33 cellular contexts compared by ENCODE assay signal in genomic region chr17:8563024-8563776, GRCh38.
DNase-seq lines count a peak whose midpoint lies in the region; ATAC-seq and TF ChIP-seq lines count a peak whose summit lies in the region.
"Had no signal": no experiment of that assay in that cellular context is flagged by ENCODE, and none has a peak within 500 bp of the region (broad histone marks: within the 10 kb centered on the region; RNA-seq: fewer than 3 reads in every experiment).

No MANE protein-coding gene starts in this region.

- H4K20me1 ChIP-seq in IMR-90 (ENCODE audit: insufficient read depth, low read length), result peaks cover 3% of the 10 kb centered on the region; the same call in 1 of the 2 replicates
- H4K20me1 ChIP-seq in SK-N-SH (ENCODE audit: insufficient read depth), result no peaks in the 10 kb centered on the region
- H4K20me1 ChIP-seq: BLaER1 treated with 17β-estradiol and CSF1 and Interleukin-3, amounts not matched to agents 10 nM and 100 nM had no signal

- no peak for DNase-seq in IMR-90
- DNase-seq in SK-N-SH, result peak; percentile 54
- no peak for DNase-seq in glutamatergic neuron
- DNase-seq in thoracic aorta (ENCODE audit: low spot score), result no peak
- DNase-seq in activated CD4-positive, alpha-beta T cell treated with anti-CD3 and anti-CD28 coated beads, Interleukin-2, amount 50 U/mL, for 4 hours, result no peak
- DNase-seq in putamen (ENCODE audit: low spot score), result no peak
- DNase-seq in stimulated activated naive CD4-positive, alpha-beta T cell (lab: John Stamatoyannopoulos, UW), result no peak
- DNase-seq: activated CD4-positive, alpha-beta T cell treated with anti-CD3 and anti-CD28 coated beads for 48 hours; activated effector memory CD4-positive, alpha-beta T cell treated with Interleukin-2 at 50 U/mL for 16 hours; activated naive CD8-positive, alpha-beta T cell treated with anti-CD3 and anti-CD28 coated beads for 36 hours; activated T-cell treated with anti-CD3 and anti-CD28 coated beads, Interleukin-2, amount 50 U/mL, for 1 hour; anterior cingulate cortex; colonic mucosa; DMS79 treated with DMSO at 0.1 percent for 48 hours; effector CD4-positive, alpha-beta T cell; GF-D8; GOT3; KG1; left ventricle myocardium superior; NCI-H1092 treated with DMSO at 0.1 percent for 48 hours; NCI-H1694 treated with DMSO at 0.1 percent for 48 hours; NCI-H510A; SHP77; stimulated activated CD4-positive, alpha-beta T cell treated with anti-CD3 and anti-CD28 coated beads, Interleukin-12 subunit alpha, Interleukin-12 subunit beta, amount 100 ng/mL, for 4 hours; stimulated activated CD4-positive, alpha-beta T cell treated with anti-CD3 and anti-CD28 coated beads, Interleukin-2, amount 100 ng/mL, for 48 hours had no signal

- H3K4me1 ChIP-seq in IMR-90 (ENCODE audit: control insufficient read depth, insufficient read depth, low read length) (peaks cover 9% of the 10 kb centered on the region), SK-N-SH (ENCODE audit: control insufficient read depth in 1 of 2, insufficient read depth in 2 of 2, low read depth in 1 of 2, low read length in 1 of 2) (peaks cover 5 to 15% of the 10 kb centered on the region in 2 experiments; a peak in 3 of 4 replicates), thoracic aorta (ENCODE audit: control insufficient read depth in 1 of 2, low read depth in 2 of 2) (peaks cover 25 to 97% of the 10 kb centered on the region in 2 donors)
- H3K4me1 ChIP-seq: BLaER1 treated with 17β-estradiol and CSF1 and Interleukin-3, amounts not matched to agents 10 nM and 100 nM; colonic mucosa; tibial nerve had no signal

- H3K9me1 ChIP-seq in IMR-90 (ENCODE audit: insufficient read depth, low read length), result peaks cover 4% of the 10 kb centered on the region

- peak overlapping the region; percentile 69 for H3K27ac Mint-ChIP-seq in glutamatergic neuron (ENCODE audit: unreplicated experiment)
- H3K27ac Mint-ChIP-seq: activated naive CD8-positive, alpha-beta T cell treated with anti-CD3 and anti-CD28 coated beads for 36 hours; progenitor cell of endocrine pancreas; T-helper 2 cell treated with Interferon-gamma antibody and Interleukin-4, amounts not matched to agents 5 μg/mL and 100 μg/mL, for 36 hours had no signal

- no peak overlapping the region for H2BK5ac ChIP-seq in IMR-90 (ENCODE audit: low read depth, low read length, poor library complexity, severe bottlenecking)

- intact Hi-C loops in IMR-90 (cut with micrococcal nuclease), result no loop called here

- POLR2A ChIA-PET in IMR-90 (lab: Charles Lee; ENCODE audit: unreplicated experiment) (no interaction called here), SK-N-SH (lab: Yijun Ruan, JAX) (interaction anchor here (0.9 kb wide), 1 partner anchor 68 kb away, joined by 5 read pairs; the partner anchor contains the start of gene MYH10)

- no TSS peak for BruUV-seq in IMR-90 (replicated peaks; lab: Mats Ljungman, UMichigan)

- H3K4me2 ChIP-seq in IMR-90 (ENCODE audit: low read depth, low read length) (peak overlapping the region; percentile 41; the same call in 1 of the 2 replicates), SK-N-SH (peak overlapping the region; percentile 42; the same call in 1 of the 2 replicates)
- H3K4me2 ChIP-seq: BLaER1 treated with 17β-estradiol and CSF1 and Interleukin-3, amounts not matched to agents 10 nM and 100 nM had no signal

- no peak overlapping the region; the same call in 1 of the 2 replicates for H3K14ac ChIP-seq in IMR-90 (replicated peaks; ENCODE audit: low read depth, low read length)

- H2BK20ac ChIP-seq in IMR-90 (ENCODE audit: low read depth, low read length), result no peak overlapping the region

- H3K27me3 ChIP-seq in IMR-90 (ENCODE audit: control insufficient read depth, insufficient read depth, low read length), result no peaks in the 10 kb centered on the region
- no peaks in the 10 kb centered on the region for H3K27me3 ChIP-seq in SK-N-SH (ENCODE audit: insufficient read depth)
- H3K27me3 ChIP-seq in thoracic aorta (replicated peaks; ENCODE audit: insufficient read depth), result no peaks in the 10 kb centered on the region
- H3K27me3 ChIP-seq: BLaER1 treated with 17β-estradiol and CSF1 and Interleukin-3, amounts not matched to agents 10 nM and 100 nM; colonic mucosa; neutrophil; tibial nerve had no signal

- WGBS in IMR-90 (ENCODE audit: extremely low coverage in 2 of 2, insufficient read length in 1 of 2), 2 experiments, result no CpG with 5 or more reads among the region's 5 CpGs
- WGBS in SK-N-SH (ENCODE audit: low lambda C conversion rate), result 62% methylated on average over 5 of the region's 5 CpGs

- H3K79me2 ChIP-seq in SK-N-SH (ENCODE audit: insufficient read depth), result no peaks in the 10 kb centered on the region; the same call in 1 of the 2 replicates

- H2AK5ac ChIP-seq in IMR-90 (ENCODE audit: low read depth, low read length), result no peak overlapping the region

- TF ChIP-seq POLR2A in IMR-90 (IDR thresholded peaks at IDR 0.05; ENCODE audit: low read depth, low read length), result no peak

- ATAC-seq in IMR-90 (ENCODE audit: low read depth) (no peak), thoracic aorta (ENCODE audit: insufficient number of reproducible peaks, low FRiP score, low read depth) (no peak)
- ATAC-seq: left ventricle myocardium superior, sciatic nerve had no signal

- H3K36me3 Mint-ChIP-seq in glutamatergic neuron (ENCODE audit: unreplicated experiment), result no peaks in the 10 kb centered on the region
- H3K36me3 Mint-ChIP-seq: activated naive CD8-positive, alpha-beta T cell treated with anti-CD3 and anti-CD28 coated beads for 36 hours had no signal

- H3K27me3 Mint-ChIP-seq in glutamatergic neuron (ENCODE audit: unreplicated experiment), result no peaks in the 10 kb centered on the region
- H3K27me3 Mint-ChIP-seq: activated naive CD8-positive, alpha-beta T cell treated with anti-CD3 and anti-CD28 coated beads for 36 hours; progenitor cell of endocrine pancreas had no signal

- H3K79me1 ChIP-seq in IMR-90 (ENCODE audit: low read depth in 1 of 2, low read length in 2 of 2), result peaks cover 7 to 17% of the 10 kb centered on the region in 2 experiments; a peak in 2 of 4 replicates

- H3K56ac ChIP-seq in IMR-90 (ENCODE audit: extremely low read depth, insufficient read depth, low read length), result no peak overlapping the region

- no peak overlapping the region for H4K5ac ChIP-seq in IMR-90 (ENCODE audit: low read depth, low read length)

- no peak overlapping the region for H4K91ac ChIP-seq in IMR-90 (ENCODE audit: insufficient read depth, low read depth, low read length)

- H2AK9ac ChIP-seq in IMR-90 (replicated peaks; ENCODE audit: low read depth, low read length, poor library complexity), result no peak overlapping the region

- TF ChIP-seq CTCF in IMR-90 (conservative IDR thresholded peaks at IDR 0.05; ENCODE audit: low read depth, low read length) (no peak), SK-N-SH (IDR thresholded peaks at IDR 0.05) (no peak), glutamatergic neuron (IDR thresholded peaks at IDR 0.05; ENCODE audit: partially characterized antibody, unreplicated experiment) (no peak), thoracic aorta (IDR thresholded peaks at IDR 0.05) (no peak)

- TF ChIP-seq EP300 in SK-N-SH (IDR thresholded peaks at IDR 0.05; ENCODE audit: borderline replicate concordance in 1 of 2, low read depth in 1 of 2, low read length in 1 of 2), result peak in 1 of 2 experiments; percentile 79; a peak in 1 of 4 replicates

- H3K9ac ChIP-seq in IMR-90 (ENCODE audit: low read depth, low read length) (no peak overlapping the region), SK-N-SH (no peak overlapping the region)
- H3K9ac ChIP-seq: BLaER1 treated with 17β-estradiol and CSF1 and Interleukin-3, amounts not matched to agents 10 nM and 100 nM had no signal

- dilution Hi-C loops in IMR-90 (cut with HindIII; ENCODE audit: low sequenced_read_pairs, unreplicated experiment), result no loop called here

- no peak overlapping the region for H2BK120ac ChIP-seq in IMR-90 (ENCODE audit: low read depth, low read length)

- H3K27ac ChIP-seq in IMR-90 (ENCODE audit: insufficient read depth, low read length), result peak overlapping the region; percentile 36; the same call in 1 of the 2 replicates
- H3K27ac ChIP-seq in SK-N-SH (ENCODE audit: low read depth in 2 of 2, low read length in 1 of 2), result peak overlapping the region; percentile 67 to 86
- peak overlapping the region; percentile 69 for H3K27ac ChIP-seq in thoracic aorta
- H3K27ac ChIP-seq: BLaER1 treated with 17β-estradiol and CSF1 and Interleukin-3, amounts not matched to agents 10 nM and 100 nM; colonic mucosa; epithelial cell of prostate; HL-60; neutrophil; tibial nerve had no signal

- H3K9me2 ChIP-seq in SK-N-SH, result no peaks in the 10 kb centered on the region

- TF ChIP-seq RAD21 in IMR-90 (IDR thresholded peaks at IDR 0.05; ENCODE audit: low read length), result no peak
- 0 out of 2 replicates have a peak, but pooled peaks have one; percentile 2 for TF ChIP-seq RAD21 in SK-N-SH (IDR thresholded peaks at IDR 0.05; ENCODE audit: low read length)

- CTCF ChIA-PET in IMR-90 (lab: Yijun Ruan, JAX) (no interaction called here), SK-N-SH (lab: Yijun Ruan, JAX) (interaction anchor here (0.7 to 2.5 kb wide), 5 partner anchors 180 to 203 kb away, joined by 3 to 9 read pairs (median 4); partner anchors contain the start of gene KRABD2)

- no peak overlapping the region for H3K4ac ChIP-seq in IMR-90 (ENCODE audit: low read depth, low read length)

- no peak overlapping the region for H2AFZ ChIP-seq in IMR-90 (replicated peaks; ENCODE audit: low read length, poor library complexity)
- H2AFZ ChIP-seq in SK-N-SH (ENCODE audit: low read depth), result no peak overlapping the region

- no peak overlapping the region for H3K4me3 ChIP-seq in IMR-90 (ENCODE audit: insufficient read depth, low read depth, low read length)
- H3K4me3 ChIP-seq in SK-N-SH (ENCODE audit: low read depth in 2 of 2, low read length in 1 of 2), result 0 out of 4 replicates have a peak overlapping the region, but pooled peaks of 1 of the 2 experiments have one; percentile 9
- H3K4me3 ChIP-seq in thoracic aorta, result no peak overlapping the region
- H3K4me3 ChIP-seq: BLaER1 treated with 17β-estradiol and CSF1 and Interleukin-3, amounts not matched to agents 10 nM and 100 nM; colonic mucosa; tibial nerve had no signal

- H3K36me3 ChIP-seq in IMR-90 (ENCODE audit: control insufficient read depth, insufficient read depth, low read length) (peaks cover 24% of the 10 kb centered on the region), SK-N-SH (replicated peaks in 1 of 2; ENCODE audit: control insufficient read depth in 1 of 2, insufficient read depth in 2 of 2, low read length in 1 of 2) (peaks cover 36% of the 10 kb centered on the region in 2 experiments), thoracic aorta (peaks cover 36% of the 10 kb centered on the region)
- H3K36me3 ChIP-seq: colonic mucosa, neutrophil had no signal

- H3K4me3 Mint-ChIP-seq in glutamatergic neuron (ENCODE audit: unreplicated experiment), result peak overlapping the region; percentile 21
- H3K4me3 Mint-ChIP-seq: activated naive CD8-positive, alpha-beta T cell treated with anti-CD3 and anti-CD28 coated beads for 36 hours; T-helper 2 cell treated with Interferon-gamma antibody and Interleukin-4, amounts not matched to agents 5 μg/mL and 100 μg/mL, for 36 hours had no signal

- H4K8ac ChIP-seq in IMR-90 (ENCODE audit: low read depth in 2 of 2, low read length in 2 of 2), result no peak overlapping the region

- peaks cover 23% of the 10 kb centered on the region for H3F3A ChIP-seq in SK-N-SH (replicated peaks; ENCODE audit: insufficient read depth)

- H3K4me1 Mint-ChIP-seq in glutamatergic neuron (ENCODE audit: low read depth, unreplicated experiment), result peaks cover 26% of the 10 kb centered on the region
- H3K4me1 Mint-ChIP-seq: activated naive CD8-positive, alpha-beta T cell treated with anti-CD3 and anti-CD28 coated beads for 36 hours had no signal

- H3K18ac ChIP-seq in IMR-90 (ENCODE audit: low read depth, low read length), result no peak overlapping the region

- no peak overlapping the region; the same call in 2 of the 3 replicates for H2BK15ac ChIP-seq in IMR-90 (ENCODE audit: low read depth, low read length)

- in situ Hi-C loops in IMR-90 (cut with MboI; ENCODE audit: low sequenced_read_pairs), result no loop called here

- H3K9me3 ChIP-seq in IMR-90 (ENCODE audit: control insufficient read depth, insufficient read depth, low read length), result no peaks in the 10 kb centered on the region
- no peaks in the 10 kb centered on the region for H3K9me3 ChIP-seq in SK-N-SH
- no peaks in the 10 kb centered on the region for H3K9me3 ChIP-seq in thoracic aorta
- H3K9me3 ChIP-seq: BLaER1 treated with 17β-estradiol and CSF1 and Interleukin-3, amounts not matched to agents 10 nM and 100 nM; colonic mucosa; neutrophil; tibial nerve had no signal

- H3K9me3 Mint-ChIP-seq in glutamatergic neuron (ENCODE audit: unreplicated experiment), result no peaks in the 10 kb centered on the region
- H3K9me3 Mint-ChIP-seq: activated naive CD8-positive, alpha-beta T cell treated with anti-CD3 and anti-CD28 coated beads for 36 hours; T-helper 2 cell treated with Interferon-gamma antibody and Interleukin-4, amounts not matched to agents 5 μg/mL and 100 μg/mL, for 36 hours had no signal

- no peak overlapping the region for H3K23ac ChIP-seq in IMR-90 (ENCODE audit: low read depth, low read length)
